In genomic region chr6:56842602-56843475, GRCh38 we compare ENCODE assay signal across 8 cellular contexts.
A peak's percentile ranks its signal among the peaks of the same experiment; 100 is the strongest.
DNase-seq lines count a peak whose midpoint lies in the region; ATAC-seq and TF ChIP-seq lines count a peak whose summit lies in the region.

No MANE protein-coding gene starts in this region.

- H3K9me3 ChIP-seq in Caco-2 (no peaks in the 10 kb centered on the region), left lung (no peaks in the 10 kb centered on the region), subcutaneous abdominal adipose tissue (ENCODE audit: control insufficient read depth in 5 of 5, low read length in 5 of 5) (no peaks in the 10 kb centered on the region)

- intact Hi-C loops in Caco-2 (cut with micrococcal nuclease; ENCODE audit: unreplicated experiment) (loop anchor here (2.0 to 5.0 kb wide), 2 partner anchors 34 to 201 kb away; partner anchors contain the start of gene DST), left lung (cut with DNase I) (no loop called here)

- CTCF ChIA-PET in Caco-2 (lab: Charles Lee): no interaction called here

- H3K27ac Mint-ChIP-seq in Caco-2 (ENCODE audit: unreplicated experiment): peak overlapping the region; percentile 56
- H3K27ac Mint-ChIP-seq in chondrocyte (ENCODE audit: unreplicated experiment): peak overlapping the region; percentile 93

- DNase-seq in Caco-2 (peak; percentile 64), RPMI8226 (peak; percentile 53), chondrocyte (ENCODE audit: low spot score) (no peak), left lung (peak; percentile 38 to 48), HPDE6-E6E7 (ENCODE audit: extremely low spot score) (no peak)

- H3K36me3 ChIP-seq in Caco-2 (ENCODE audit: control insufficient read depth, insufficient read depth, low read length) (no peaks in the 10 kb centered on the region), left lung (no peaks in the 10 kb centered on the region), subcutaneous abdominal adipose tissue (ENCODE audit: control insufficient read depth in 5 of 5, insufficient read depth in 5 of 5, low read length in 5 of 5) (no peaks in the 10 kb centered on the region)

- H3K4me1 ChIP-seq in Caco-2 (peaks cover 27% of the 10 kb centered on the region), left lung (peaks cover 0 to 14% of the 10 kb centered on the region in 2 donors), subcutaneous abdominal adipose tissue (ENCODE audit: control insufficient read depth in 5 of 5, insufficient read depth in 5 of 5, low read length in 5 of 5) (peaks cover 0 to 49% (median 38%) of the 10 kb centered on the region in 5 donors)

- no TSS peak for BruUV-seq in Caco-2 (replicated peaks; lab: Mats Ljungman, UMichigan)

- H3K4me1 Mint-ChIP-seq in Caco-2 (ENCODE audit: low read depth, unreplicated experiment) (peaks cover 7% of the 10 kb centered on the region), chondrocyte (ENCODE audit: low read depth) (peaks cover 48% of the 10 kb centered on the region)

- no peaks in the 10 kb centered on the region for H3K27me3 Mint-ChIP-seq in Caco-2 (ENCODE audit: insufficient read depth, unreplicated experiment)
- no peaks in the 10 kb centered on the region for H3K27me3 Mint-ChIP-seq in chondrocyte (ENCODE audit: low read depth)

- peak; percentile 28 for ATAC-seq in GM19438 (IDR thresholded peaks at IDR 0.05; ENCODE audit: low read depth, unreplicated experiment)
- peak; percentile 3 for ATAC-seq in HG03457 (IDR thresholded peaks at IDR 0.05; ENCODE audit: unreplicated experiment)
- peak; percentile 30 for ATAC-seq in left lung

- H3K27me3 ChIP-seq in Caco-2 (replicated peaks; ENCODE audit: control insufficient read depth, insufficient read depth, low read length) (no peaks in the 10 kb centered on the region), left lung (peaks cover 0 to 38% of the 10 kb centered on the region in 2 donors), subcutaneous abdominal adipose tissue (ENCODE audit: control insufficient read depth in 5 of 5, insufficient read depth in 4 of 5, low read length in 5 of 5) (no peaks in the 10 kb centered on the region)

- H3K4me3 ChIP-seq in Caco-2 (ENCODE audit: low read depth, low read length): peak overlapping the region; percentile 59
- peak overlapping the region; percentile 53 to 58 for H3K4me3 ChIP-seq in left lung
- H3K4me3 ChIP-seq in subcutaneous abdominal adipose tissue (ENCODE audit: low read depth in 1 of 5, low read length in 5 of 5): peak overlapping the region; percentile 67 to 99 (median 93)

- H3K36me3 Mint-ChIP-seq in Caco-2 (ENCODE audit: insufficient read depth, unreplicated experiment) (no peaks in the 10 kb centered on the region), chondrocyte (ENCODE audit: low read depth) (no peaks in the 10 kb centered on the region)

- POLR2A ChIA-PET in Caco-2 (lab: Charles Lee): interaction anchor here (0.6 kb wide), 1 partner anchor 114 kb away, joined by 3 read pairs; no protein-coding TSS in a partner anchor

- H3K27ac ChIP-seq in left lung: peak overlapping the region; percentile 69 to 78
- H3K27ac ChIP-seq in subcutaneous abdominal adipose tissue (ENCODE audit: low read depth, low read length): peak overlapping the region; percentile 86

- H3K9me3 Mint-ChIP-seq in Caco-2 (ENCODE audit: unreplicated experiment): no peaks in the 10 kb centered on the region
- H3K9me3 Mint-ChIP-seq in chondrocyte (ENCODE audit: low read depth): no peaks in the 10 kb centered on the region

- H3K4me3 Mint-ChIP-seq in Caco-2 (ENCODE audit: unreplicated experiment): peak overlapping the region; percentile 85
- peak overlapping the region; percentile 91 for H3K4me3 Mint-ChIP-seq in chondrocyte (ENCODE audit: unreplicated experiment)

- no peak for TF ChIP-seq CTCF in Caco-2 (IDR thresholded peaks at IDR 0.05; ENCODE audit: insufficient read depth in 1 of 2, low read depth in 1 of 2, low read length in 1 of 2, severe bottlenecking in 1 of 2, unreplicated experiment in 1 of 2)
- TF ChIP-seq CTCF in chondrocyte (IDR thresholded peaks at IDR 0.05): no peak
- TF ChIP-seq CTCF in left lung (IDR thresholded peaks at IDR 0.05): no peak

- H3K9ac ChIP-seq in subcutaneous abdominal adipose tissue (ENCODE audit: low read length in 5 of 5): peak overlapping the region; percentile 75 to 92 (median 85)

Comparison
In these comparisons a context has a peak if more than half of its experiments do, and no peak if none do; other contexts are left out.
1. DNase-seq: peak in Caco-2 (2 of 2), RPMI8226 (single experiment) and left lung (2 of 2); none in chondrocyte (single experiment) and HPDE6-E6E7 (single experiment).
2. Peak in every context shown above with its lines, with median percentiles within 50 percentile points of each other: H3K4me3 ChIP-seq and ATAC-seq.